In genomic region chr6:143528164-143528811, GRCh38 we compare ENCODE assay signal across 10 cellular contexts. TPM values are rescaled to one million over a fixed set of nuclear protein-coding genes. Genes with fewer than 3 reads are reported as not detected.
DNase-seq lines count a peak whose midpoint lies in the region; ATAC-seq and TF ChIP-seq lines count a peak whose summit lies in the region.
"Had no signal": no experiment of that assay in that cellular context is flagged by ENCODE, and none has a peak within 500 bp of the region (broad histone marks: within the 10 kb centered on the region; RNA-seq: fewer than 3 reads in every experiment).

No MANE protein-coding gene starts in this region.

- peak overlapping the region; percentile 84 for H3K27ac Mint-ChIP-seq in T-helper 2 cell treated with Interferon-gamma antibody and Interleukin-4, amounts not matched to agents 5 μg/mL and 100 μg/mL, for 36 hours
- H3K27ac Mint-ChIP-seq in osteocyte (ENCODE audit: unreplicated experiment), result peak overlapping the region; percentile 75

- no peaks in the 10 kb centered on the region for H3K27me3 Mint-ChIP-seq in T-helper 2 cell treated with Interferon-gamma antibody and Interleukin-4, amounts not matched to agents 5 μg/mL and 100 μg/mL, for 36 hours (ENCODE audit: low read depth)
- H3K27me3 Mint-ChIP-seq in osteocyte (ENCODE audit: unreplicated experiment), result no peaks in the 10 kb centered on the region

- POLR2A ChIA-PET in OCI-LY7 (lab: Charles Lee), result interaction anchor here (0.8 kb wide), 1 partner anchor 10 kb away, joined by 3 read pairs; no protein-coding TSS in a partner anchor
- POLR2A ChIA-PET in RWPE1 (lab: Yijun Ruan, JAX; ENCODE audit: low non-redundant PET), result no interaction called here

- no peak overlapping the region for H3K4me3 ChIP-seq in OCI-LY7 (ENCODE audit: low read depth, low read length, poor library complexity, severe bottlenecking)
- H3K4me3 ChIP-seq: A549 had no signal

- H3K4me1 Mint-ChIP-seq in T-helper 2 cell treated with Interferon-gamma antibody and Interleukin-4, amounts not matched to agents 5 μg/mL and 100 μg/mL, for 36 hours (ENCODE audit: low read depth), result peaks cover 14% of the 10 kb centered on the region
- H3K4me1 Mint-ChIP-seq in osteocyte (ENCODE audit: unreplicated experiment), result peaks cover 13% of the 10 kb centered on the region

- no peaks in the 10 kb centered on the region for H3K9me3 ChIP-seq in OCI-LY7 (ENCODE audit: low read length)
- H3K9me3 ChIP-seq: A549 had no signal

- H4K20me1 ChIP-seq in OCI-LY7 (ENCODE audit: insufficient read depth, low read length), result no peaks in the 10 kb centered on the region

- peak overlapping the region; percentile 87; the same call in 1 of the 2 replicates for H2AFZ ChIP-seq in OCI-LY7 (ENCODE audit: low read length)

- peak overlapping the region; percentile 61 for H3K4me3 Mint-ChIP-seq in T-helper 2 cell treated with Interferon-gamma antibody and Interleukin-4, amounts not matched to agents 5 μg/mL and 100 μg/mL, for 36 hours
- H3K4me3 Mint-ChIP-seq in osteocyte (ENCODE audit: unreplicated experiment), result no peak overlapping the region

- H3K27ac ChIP-seq in OCI-LY7 (ENCODE audit: low read depth, low read length, poor library complexity, severe bottlenecking), result no peak overlapping the region
- no peak overlapping the region for H3K27ac ChIP-seq in RWPE1
- H3K27ac ChIP-seq: A549 had no signal

- no peaks in the 10 kb centered on the region for H3K9me2 ChIP-seq in OCI-LY7 (ENCODE audit: insufficient read depth, low read length)

- intact Hi-C loops in OCI-LY7 (cut with micrococcal nuclease; ENCODE audit: unreplicated experiment), result no loop called here

- DNase-seq in T-helper 2 cell treated with Interferon-gamma antibody and Interleukin-4, amounts not matched to agents 5 μg/mL and 100 μg/mL, for 36 hours (ENCODE audit: low spot score), result no peak
- DNase-seq in T-helper 2 cell (no peak), OCI-LY7 (ENCODE audit: low spot score) (no peak), osteocyte (ENCODE audit: extremely low spot score, unreplicated experiment) (no peak), NCI-H526 (lab: John Stamatoyannopoulos, UW) (no peak), RWPE1 (ENCODE audit: low spot score) (no peak)
- DNase-seq in stimulated activated CD4-positive, alpha-beta T cell treated with anti-CD3 and anti-CD28 coated beads, Interleukin-1b, Interleukin-23, amount 100 ng/mL, for 48 hours, result no peak
- DNase-seq: NCI-H446 treated with DMSO at 0.1 percent for 48 hours had no signal

- H3K4me1 ChIP-seq in OCI-LY7 (ENCODE audit: insufficient read depth, low read length, poor library complexity, severe bottlenecking), result no peaks in the 10 kb centered on the region
- H3K4me1 ChIP-seq: A549 had no signal

- BruUV-seq in OCI-LY7 (replicated peaks; lab: Mats Ljungman, UMichigan), result no TSS peak

- no peaks in the 10 kb centered on the region for H3K36me3 ChIP-seq in OCI-LY7 (ENCODE audit: insufficient read depth, low read length)

- H3K4me2 ChIP-seq in OCI-LY7 (ENCODE audit: low read length), result no peak overlapping the region
- H3K4me2 ChIP-seq: A549 had no signal

- peaks cover 5% of the 10 kb centered on the region for H3K36me3 Mint-ChIP-seq in T-helper 2 cell treated with Interferon-gamma antibody and Interleukin-4, amounts not matched to agents 5 μg/mL and 100 μg/mL, for 36 hours (ENCODE audit: low read depth)
- no peaks in the 10 kb centered on the region for H3K36me3 Mint-ChIP-seq in osteocyte (ENCODE audit: unreplicated experiment)

- peaks cover 7% of the 10 kb centered on the region for H3K9me3 Mint-ChIP-seq in T-helper 2 cell treated with Interferon-gamma antibody and Interleukin-4, amounts not matched to agents 5 μg/mL and 100 μg/mL, for 36 hours
- H3K9me3 Mint-ChIP-seq in osteocyte (ENCODE audit: unreplicated experiment), result no peaks in the 10 kb centered on the region

- TF ChIP-seq CTCF in OCI-LY7 (conservative IDR thresholded peaks at IDR 0.05; ENCODE audit: low read length) (no peak), osteocyte (IDR thresholded peaks at IDR 0.05) (no peak), RWPE1 (conservative IDR thresholded peaks at IDR 0.05; ENCODE audit: low read depth) (no peak)

- CTCF ChIA-PET in OCI-LY7 (lab: Charles Lee; ENCODE audit: unreplicated experiment) (no interaction called here), RWPE1 (lab: Yijun Ruan, JAX) (no interaction called here)

- ATAC-seq in HG02884 (IDR thresholded peaks at IDR 0.05; ENCODE audit: unreplicated experiment), result peak; percentile 79

- H3K79me2 ChIP-seq in OCI-LY7 (ENCODE audit: insufficient read depth, low read depth, low read length), result no peaks in the 10 kb centered on the region

RNA-seq across cellular contexts. Expression of gene FUCA2, which starts 16.8 kb away (rescaled TPM):
- not detected in 2 replicates for total RNA-seq in OCI-LY7 (2014; rRNA removed; shearing (Covaris generic))
- total RNA-seq in OCI-LY7 (2022) (not detected in 2 replicates), osteocyte (58.7 and 63.8 TPM in 2 replicates)

Comparison
In these comparisons a context has a peak if more than half of its experiments do, and no peak if none do; other contexts are left out.
1. RNA of gene FUCA2, which starts 16.8 kb away (total RNA-seq): 58.7 to 63.8 TPM in osteocyte; not detected in OCI-LY7; every median in the first group is over 10 times any median in the second.